8 cellular contexts compared by ENCODE assay signal in genomic region chr3:185363662-185364203, GRCh38. TPM values are rescaled to one million over a fixed set of nuclear protein-coding genes. Genes with fewer than 3 reads are reported as not detected.
DNase-seq lines count a peak whose midpoint lies in the region; ATAC-seq and TF ChIP-seq lines count a peak whose summit lies in the region.

No MANE protein-coding gene starts in this region.

- H3K36me3 ChIP-seq in heart left ventricle, result no peaks in the 10 kb centered on the region

- no peaks in the 10 kb centered on the region for H3K9me3 ChIP-seq in heart left ventricle

- H3K4me1 ChIP-seq in heart left ventricle, result peaks cover 0 to 11% (median 5%) of the 10 kb centered on the region in 12 donors

- DNase-seq in G401 (ENCODE audit: low spot score) (peak; percentile 7), heart left ventricle (no peak), sciatic nerve (ENCODE audit: low spot score) (no peak), NCI-H146 (lab: John Stamatoyannopoulos, UW) (no peak), A172 (ENCODE audit: low spot score) (no peak)
- DNase-seq in activated effector memory CD4-positive, alpha-beta T cell treated with anti-CD3 and anti-CD28 coated beads, Interleukin-2, amount 50 U/mL, for 16 hours, result no peak

- peaks cover 0 to 11% (median 0%) of the 10 kb centered on the region in 9 donors for H3K27me3 ChIP-seq in heart left ventricle

- in situ Hi-C loops in G401 (cut with HindIII; ENCODE audit: low sequenced_read_pairs), result no loop called here

- intact Hi-C loops in heart left ventricle (cut with DNase I) (loop anchor here in 3 of 10 donors (5.0 to 10.0 kb wide), 3 partner anchors 131 to 219 kb away; partner anchors contain the start of genes LIPH (in 1 of the 3) and TMEM41A (in 1 of the 3)), sciatic nerve (cut with DNase I) (no loop called here)

- no peak for TF ChIP-seq CTCF in VCaP (conservative IDR thresholded peaks at IDR 0.05)
- TF ChIP-seq CTCF in heart left ventricle (IDR thresholded peaks at IDR 0.05), result no peak

- WGBS in heart left ventricle, 4 donors, result 2 to 6% (median 5%) methylated on average over 8 of the region's 8 CpGs

- ATAC-seq in HG02943 (IDR thresholded peaks at IDR 0.05; ENCODE audit: low read depth, unreplicated experiment), result peak; percentile 38
- peak; percentile 29 to 58 (median 40) for ATAC-seq in heart left ventricle
- ATAC-seq in sciatic nerve, result peak; percentile 54

- TF ChIP-seq POLR2A in heart left ventricle (IDR thresholded peaks at IDR 0.05), result no peak

- H3K27ac ChIP-seq in VCaP, result peak overlapping the region; percentile 74
- H3K27ac ChIP-seq in heart left ventricle, result peak overlapping the region in 7 of 12 donors; percentile 35 to 77 (median 62)

- peak overlapping the region; percentile 49 to 75 (median 62) for H3K4me3 ChIP-seq in heart left ventricle

RNA-seq across cellular contexts. Expression of gene MAP3K13, which starts 0.8 kb away (rescaled TPM):
- total RNA-seq in G401 (2014; rRNA removed; shearing (Covaris generic)), result 2.0 and 4.4 TPM in 2 replicates
- total RNA-seq in heart left ventricle (10 to 100 TPM in 6 of 9 donors, 1 to 10 TPM in 3; 4.8 to 18.5 (median 11.4) TPM), sciatic nerve (22.2 TPM)
- 10 to 100 TPM in 1 of 2 donors, 1 to 10 TPM in 1; 6.6 to 10.1 TPM for polyA plus RNA-seq in heart left ventricle
- 24.6 and 26.4 TPM in 2 replicates for total RNA-seq in A172 (2014; rRNA removed; shearing (Covaris generic))
